Comparison of ENCODE assay signal across 8 cellular contexts in genomic region chr2:223945755-223946154, GRCh38. TPM values are rescaled to one million over a fixed set of nuclear protein-coding genes. Genes with fewer than 3 reads are reported as not detected.
DNase-seq lines count a peak whose midpoint lies in the region; TF ChIP-seq lines count a peak whose summit lies in the region.

No MANE protein-coding gene starts in this region.

- peaks cover 7 to 10% of the 10 kb centered on the region in 2 donors for H3K36me3 Mint-ChIP-seq in CD4-positive, alpha-beta memory T cell
- peaks cover 15% of the 10 kb centered on the region for H3K36me3 Mint-ChIP-seq in brain

- POLR2A ChIA-PET in CD4-positive, alpha-beta memory T cell (lab: Charles Lee; ENCODE audit: partially characterized antibody) = interaction anchor here (0.9 to 3.1 kb wide), 6 partner anchors 10 to 185 kb away, joined by 3 to 55 read pairs (median 8); partner anchors contain the start of gene MRPL44

- H3K9me3 ChIP-seq in CD4-positive, alpha-beta memory T cell (ENCODE audit: control insufficient read depth in 1 of 2, low read length in 2 of 2) = no peaks in the 10 kb centered on the region
- no peaks in the 10 kb centered on the region for H3K9me3 ChIP-seq in Karpas-422 (ENCODE audit: low read length)
- no peaks in the 10 kb centered on the region for H3K9me3 ChIP-seq in neural cell (ENCODE audit: low read length)

- no peaks in the 10 kb centered on the region for H3F3A ChIP-seq in neural cell (ENCODE audit: insufficient read depth, low read length, poor library complexity, severe bottlenecking)

- H4K20me1 ChIP-seq in Karpas-422 (ENCODE audit: insufficient read depth, low read depth, low read length) = no peaks in the 10 kb centered on the region
- H4K20me1 ChIP-seq in neural cell (ENCODE audit: insufficient read depth) = no peaks in the 10 kb centered on the region

- peaks cover 55% of the 10 kb centered on the region for H3K4me1 ChIP-seq in CD4-positive, alpha-beta memory T cell (ENCODE audit: insufficient read depth, low read length)
- H3K4me1 ChIP-seq in Karpas-422 (ENCODE audit: low read length) = peaks cover 21% of the 10 kb centered on the region

- DNase-seq in CD4-positive, alpha-beta memory T cell = peak in 2 of 5 donors; percentile 22 to 41
- DNase-seq in Karpas-422 (no peak), NCI-H526 treated with DMSO at 0.1 percent for 48 hours (lab: John Stamatoyannopoulos, UW) (no peak), HuH-7 (ENCODE audit: low spot score) (no peak), NCI-H446 (lab: John Stamatoyannopoulos, UW) (no peak), NCI-H774 (lab: John Stamatoyannopoulos, UW) (no peak)

- TF ChIP-seq RAD21 in neural cell (conservative IDR thresholded peaks at IDR 0.05) = no peak

- H3K9me2 ChIP-seq in Karpas-422 (replicated peaks; ENCODE audit: insufficient read depth, low read length) (no peaks in the 10 kb centered on the region), neural cell (ENCODE audit: insufficient read depth, low read length) (no peaks in the 10 kb centered on the region)

- H3K4me3 Mint-ChIP-seq in CD4-positive, alpha-beta memory T cell = peak overlapping the region; percentile 86 to 95 (median 92)
- H3K4me3 Mint-ChIP-seq in brain = peak overlapping the region; percentile 69 to 94 (median 93)

- H3K27ac ChIP-seq in CD4-positive, alpha-beta memory T cell (ENCODE audit: low read depth, low read length) = no peak overlapping the region
- H3K27ac ChIP-seq in Karpas-422 (ENCODE audit: low read length) = no peak overlapping the region
- H3K27ac ChIP-seq in neural cell (ENCODE audit: low read length) = no peak overlapping the region

- no peaks in the 10 kb centered on the region for H3K79me2 ChIP-seq in Karpas-422 (ENCODE audit: low read length)
- peaks cover 19% of the 10 kb centered on the region for H3K79me2 ChIP-seq in neural cell (replicated peaks; ENCODE audit: insufficient read depth, low read length)

- peak overlapping the region; percentile 69 for H3K4me2 ChIP-seq in Karpas-422 (ENCODE audit: low read depth, low read length, poor library complexity, severe bottlenecking)
- peak overlapping the region; percentile 2 for H3K4me2 ChIP-seq in neural cell (ENCODE audit: low read length)

- CTCF ChIA-PET in CD4-positive, alpha-beta memory T cell (lab: Charles Lee; ENCODE audit: partially characterized antibody) = interaction anchor here (0.8 to 1.8 kb wide), 4 partner anchors 12 to 107 kb away, joined by 3 to 7 read pairs (median 3); partner anchors contain the start of gene MRPL44

- intact Hi-C loops in CD4-positive, alpha-beta memory T cell (cut with micrococcal nuclease) = loop anchor here (1.0 kb wide), 2 partner anchors 12 to 108 kb away; partner anchors contain the start of genes AP1S3 and MRPL44

- no peak for TF ChIP-seq EP300 in neural cell (conservative IDR thresholded peaks at IDR 0.05; ENCODE audit: poor library complexity, severe bottlenecking)

- peak overlapping the region; percentile 82 to 95 (median 86) for H3K27ac Mint-ChIP-seq in CD4-positive, alpha-beta memory T cell
- H3K27ac Mint-ChIP-seq in brain = peak overlapping the region in 2 of 5 experiments; percentile 40 to 46

- peaks cover 39 to 74% (median 56%) of the 10 kb centered on the region in 4 donors for H3K4me1 Mint-ChIP-seq in CD4-positive, alpha-beta memory T cell
- peaks cover 42% of the 10 kb centered on the region for H3K4me1 Mint-ChIP-seq in brain

- no peak for TF ChIP-seq CTCF in brain (conservative IDR thresholded peaks at IDR 0.05)
- no peak for TF ChIP-seq CTCF in neural cell (IDR thresholded peaks at IDR 0.05; ENCODE audit: poor library complexity, severe bottlenecking)

- peak overlapping the region; percentile 80 for H2AFZ ChIP-seq in Karpas-422 (ENCODE audit: low read length)
- no peak overlapping the region for H2AFZ ChIP-seq in neural cell (ENCODE audit: low read depth, low read length)

- H3K27me3 ChIP-seq in CD4-positive, alpha-beta memory T cell (ENCODE audit: insufficient read depth, low read length) = no peaks in the 10 kb centered on the region
- H3K27me3 ChIP-seq in Karpas-422 (ENCODE audit: low read length) (no peaks in the 10 kb centered on the region), neural cell (ENCODE audit: insufficient read depth, low read depth, low read length) (no peaks in the 10 kb centered on the region)

- no peaks in the 10 kb centered on the region for H3K36me3 ChIP-seq in CD4-positive, alpha-beta memory T cell (ENCODE audit: insufficient read depth, low read length)
- H3K36me3 ChIP-seq in Karpas-422 (ENCODE audit: insufficient read depth, low read length) = no peaks in the 10 kb centered on the region
- H3K36me3 ChIP-seq in neural cell (ENCODE audit: insufficient read depth, low read length) = no peaks in the 10 kb centered on the region

- H3K27me3 Mint-ChIP-seq in CD4-positive, alpha-beta memory T cell = no peaks in the 10 kb centered on the region
- H3K27me3 Mint-ChIP-seq in brain = peaks cover 16% of the 10 kb centered on the region

- H3K9ac ChIP-seq in Karpas-422 (ENCODE audit: low read length) (peak overlapping the region; percentile 78), neural cell (ENCODE audit: low read length) (no peak overlapping the region)

- peaks cover 0 to 2% (median 0%) of the 10 kb centered on the region in 8 donors for H3K9me3 Mint-ChIP-seq in CD4-positive, alpha-beta memory T cell
- H3K9me3 Mint-ChIP-seq in brain = peaks cover 0 to 3% (median 3%) of the 10 kb centered on the region in 5 experiments

- peak overlapping the region in 1 of 2 donors; percentile 87 for H3K4me3 ChIP-seq in CD4-positive, alpha-beta memory T cell (ENCODE audit: low read length in 2 of 2)
- H3K4me3 ChIP-seq in Karpas-422 (ENCODE audit: low read length) (peak overlapping the region; percentile 73), neural cell (ENCODE audit: low read length) (peak overlapping the region; percentile 96)

TF ChIP-seq in neural cell, 6 proteins besides CTCF, POLR2A, EP300 and RAD21:
- no peak for TF ChIP-seq MXI1 (conservative IDR thresholded peaks at IDR 0.05; ENCODE audit: poor library complexity, severe bottlenecking)
- TF ChIP-seq EZH2 (IDR thresholded peaks at IDR 0.05; ENCODE audit: borderline replicate concordance, insufficient read depth, low read length, poor library complexity, severe bottlenecking) = no peak
- TF ChIP-seq POLR2AphosphoS5 (IDR thresholded peaks at IDR 0.05) = no peak

RNA-seq across cellular contexts. Expression of gene WDFY1, which starts 0.6 kb away (rescaled TPM):
- 10 to 100 TPM; 31.5 to 37.7 TPM for total RNA-seq in CD4-positive, alpha-beta memory T cell
- 10 to 100 TPM; 26.5 to 30.9 TPM for polyA plus RNA-seq in CD4-positive, alpha-beta memory T cell
- total RNA-seq in Karpas-422 (2014; rRNA removed; shearing (Covaris generic); ENCODE audit: low replicate concordance) = 21.9 and 34.7 TPM in 2 replicates
- polyA plus RNA-seq in brain (ENCODE audit: insufficient read depth, low read depth, low replicate concordance) (12.3 TPM), neural cell (49.4 and 51.2 TPM in 2 replicates)
- polyA minus RNA-seq in neural cell = 97.9 and 102 TPM in 2 replicates

RNA-seq across cellular contexts. Expression of gene MRPL44, which starts 11.5 kb away (rescaled TPM):
- 10 to 100 TPM; 20.1 to 22.1 TPM for total RNA-seq in CD4-positive, alpha-beta memory T cell
- 10 to 100 TPM; 26.5 to 45.2 TPM for polyA plus RNA-seq in CD4-positive, alpha-beta memory T cell
- total RNA-seq in Karpas-422 (2014; rRNA removed; shearing (Covaris generic); ENCODE audit: low replicate concordance) = 26.8 and 34.9 TPM in 2 replicates
- polyA plus RNA-seq in brain (ENCODE audit: insufficient read depth, low read depth, low replicate concordance) = 26.2 TPM
- 64.1 and 70.6 TPM in 2 replicates for polyA plus RNA-seq in neural cell
- 75.5 and 83.1 TPM in 2 replicates for polyA minus RNA-seq in neural cell
